ENCODE assay signal across 22 cellular contexts in genomic region chr10:70622541-70622940, GRCh38. TPM values are rescaled to one million over a fixed set of nuclear protein-coding genes. Genes with fewer than 3 reads are reported as not detected.
DNase-seq lines count a peak whose midpoint lies in the region; ATAC-seq, FAIRE-seq and TF ChIP-seq lines count a peak whose summit lies in the region.
"Had no signal": no experiment of that assay in that cellular context is flagged by ENCODE, and none has a peak within 500 bp of the region (broad histone marks: within the 10 kb centered on the region; RNA-seq: fewer than 3 reads in every experiment).

No MANE protein-coding gene starts in this region.

- H3K4me1 ChIP-seq in HUES6 (ENCODE audit: control insufficient read depth, insufficient read depth, low read length), result peaks cover 38% of the 10 kb centered on the region
- H3K4me1 ChIP-seq in H1 (replicated peaks in 1 of 4; ENCODE audit: control insufficient read depth in 3 of 4, insufficient read depth in 4 of 4, low read length in 3 of 4), result peaks cover 10 to 24% (median 15%) of the 10 kb centered on the region in 4 experiments
- peaks cover 26% of the 10 kb centered on the region for H3K4me1 ChIP-seq in iPS-20b (ENCODE audit: insufficient read depth, low read length)
- H3K4me1 ChIP-seq in right atrium auricular region, result no peaks in the 10 kb centered on the region
- H3K4me1 ChIP-seq in kidney (ENCODE audit: control insufficient read depth in 1 of 2, insufficient read depth in 1 of 2, low read depth in 1 of 2, low read length in 2 of 2), result no peaks in the 10 kb centered on the region
- H3K4me1 ChIP-seq: A549, BE2C had no signal

- no peak for DNase-seq in H1 (ENCODE audit: low read depth in 1 of 2, low spot score in 2 of 2)
- DNase-seq in right atrium auricular region (ENCODE audit: low spot score), result no peak
- no peak for DNase-seq in kidney
- DNase-seq: BE2C; CD4-positive, alpha-beta memory T cell; DMS153; DMS79 treated with DMSO at 0.1 percent for 48 hours; EL; IMR-90; KG1 had no signal

- H2BK20ac ChIP-seq in H1 (ENCODE audit: low read length), result peak overlapping the region; percentile 94

- H2BK5ac ChIP-seq in H1 (ENCODE audit: low read depth, low read length), result peak overlapping the region; percentile 98

- no peaks in the 10 kb centered on the region for H3K79me1 ChIP-seq in H1 (ENCODE audit: low read depth, low read length)

- H3K23ac ChIP-seq in H1 (ENCODE audit: insufficient read length), result no peak overlapping the region

- H2BK12ac ChIP-seq in H1 (ENCODE audit: low read depth, low read length), result peak overlapping the region; percentile 90; the same call in 1 of the 2 replicates

- H3K4me3 ChIP-seq in HUES6 (ENCODE audit: low read depth, low read length) (no peak overlapping the region), H1 (ENCODE audit: extremely low read depth in 1 of 4, insufficient read depth in 2 of 4, low read depth in 3 of 4, low read length in 4 of 4) (no peak overlapping the region), iPS-20b (ENCODE audit: low read length) (no peak overlapping the region), right atrium auricular region (no peak overlapping the region), kidney (ENCODE audit: low read length in 2 of 2) (no peak overlapping the region)
- H3K4me3 ChIP-seq: A549 had no signal

- no peaks in the 10 kb centered on the region for H3K36me3 ChIP-seq in HUES6 (ENCODE audit: control insufficient read depth, insufficient read depth, low read length)
- no peaks in the 10 kb centered on the region for H3K36me3 ChIP-seq in H1 (ENCODE audit: control insufficient read depth in 2 of 4, insufficient read depth in 4 of 4, low read length in 3 of 4)
- H3K36me3 ChIP-seq in iPS-20b (ENCODE audit: insufficient read depth, low read depth, low read length), result no peaks in the 10 kb centered on the region
- no peaks in the 10 kb centered on the region for H3K36me3 ChIP-seq in right atrium auricular region
- H3K36me3 ChIP-seq in kidney (ENCODE audit: control insufficient read depth in 1 of 2, insufficient read depth in 2 of 2, low read length in 2 of 2), result no peaks in the 10 kb centered on the region
- H3K36me3 ChIP-seq: BE2C had no signal

- peaks cover 14% of the 10 kb centered on the region for H3K9me3 ChIP-seq in HUES6 (ENCODE audit: control insufficient read depth, insufficient read depth, low read depth, low read length)
- H3K9me3 ChIP-seq in H1 (ENCODE audit: insufficient read depth in 2 of 2, low read depth in 1 of 2, low read length in 1 of 2), result peaks cover 7 to 11% of the 10 kb centered on the region in 2 experiments; a peak in 3 of 4 replicates
- H3K9me3 ChIP-seq in iPS-20b (ENCODE audit: insufficient read depth, low read depth, low read length), result peaks cover 17% of the 10 kb centered on the region
- peaks cover 0 to 13% of the 10 kb centered on the region in 2 donors for H3K9me3 ChIP-seq in right atrium auricular region
- peaks cover 0 to 11% of the 10 kb centered on the region in 2 donors for H3K9me3 ChIP-seq in kidney (ENCODE audit: control insufficient read depth in 1 of 2, low read length in 2 of 2)
- H3K9me3 ChIP-seq: BE2C had no signal

- H4K20me1 ChIP-seq in H1 (replicated peaks in 1 of 2; ENCODE audit: control insufficient read depth in 1 of 2, insufficient read depth in 2 of 2, low read length in 2 of 2), result no peaks in the 10 kb centered on the region

- H4K5ac ChIP-seq in H1 (ENCODE audit: insufficient read length, low read depth, low read length), result peak overlapping the region; percentile 58

- H3K56ac ChIP-seq in H1 (replicated peaks; ENCODE audit: insufficient read length, low read depth, low read length), result peak overlapping the region; percentile 52

- no peak for FAIRE-seq in H1 (lab: Jason Lieb, UNC)
- no peak for FAIRE-seq in kidney (lab: Jason Lieb, UNC)
- FAIRE-seq: A549, D721Med, G401.6, GM12892, H54, HTR-8/SVneo had no signal

- H2AK5ac ChIP-seq in H1 (ENCODE audit: low read depth, low read length), result peak overlapping the region; percentile 77; the same call in 1 of the 2 replicates

- H3K9ac ChIP-seq in HUES6 (ENCODE audit: low read length) (peak overlapping the region; percentile 55), H1 (replicated peaks in 1 of 4; ENCODE audit: extremely low read depth in 1 of 4, low read depth in 3 of 4, low read length in 3 of 4) (no peak overlapping the region), iPS-20b (ENCODE audit: low read depth, low read length) (peak overlapping the region; percentile 19; the same call in 1 of the 2 replicates), kidney (ENCODE audit: low read length in 2 of 2) (no peak overlapping the region)

- H3K27ac ChIP-seq in HUES6 (ENCODE audit: low read depth, low read length), result peak overlapping the region; percentile 89
- peak overlapping the region; percentile 59; the same call in 1 of the 2 replicates for H3K27ac ChIP-seq in H1 (ENCODE audit: low read depth, low read length)
- H3K27ac ChIP-seq in iPS-20b (ENCODE audit: low read length), result peak overlapping the region; percentile 53
- H3K27ac ChIP-seq in right atrium auricular region, result no peak overlapping the region
- no peak overlapping the region for H3K27ac ChIP-seq in kidney (ENCODE audit: low read depth in 2 of 2, low read length in 2 of 2)
- H3K27ac ChIP-seq: A549, C4-2B had no signal

- no peak for TF ChIP-seq EP300 in H1 (IDR thresholded peaks at IDR 0.05; ENCODE audit: borderline replicate concordance in 1 of 2, low read depth in 2 of 2, low read length in 2 of 2)

- no peak for TF ChIP-seq RAD21 in H1 (IDR thresholded peaks at IDR 0.05 in 1 of 2, conservative IDR thresholded peaks at IDR 0.05 in 1 of 2; ENCODE audit: low read depth in 2 of 2, low read length in 2 of 2)

- no peaks in the 10 kb centered on the region for H3K79me2 ChIP-seq in H1 (ENCODE audit: control insufficient read depth in 1 of 2, insufficient read depth in 2 of 2, low read length in 2 of 2)

- peak overlapping the region; percentile 99 for H3K18ac ChIP-seq in H1 (ENCODE audit: extremely low read depth, low read length)

- H2AFZ ChIP-seq in H1 (ENCODE audit: low read length), result no peak overlapping the region

- H3K4me2 ChIP-seq in H1 (ENCODE audit: insufficient read depth in 1 of 2, low read depth in 2 of 2, low read length in 2 of 2), result peak overlapping the region; percentile 4 to 20; a peak in 2 of 4 replicates
- H3K4me2 ChIP-seq: A549 had no signal

- intact Hi-C loops in kidney (cut with DNase I), result no loop called here

- CTCF ChIA-PET in H1 (lab: Charles Lee; ENCODE audit: partially characterized antibody), result interaction anchor here (0.6 to 1.7 kb wide), 4 partner anchors 47 to 280 kb away, joined by 3 to 6 read pairs (median 4); no protein-coding TSS in a partner anchor

- H2BK15ac ChIP-seq in H1 (ENCODE audit: low read length), result peak overlapping the region; percentile 83; the same call in 1 of the 2 replicates

- POLR2A ChIA-PET in H1 (lab: Charles Lee; ENCODE audit: partially characterized antibody), result interaction anchor here (1.4 to 1.6 kb wide), 2 partner anchors 10 to 137 kb away, joined by 3 to 4 read pairs; no protein-coding TSS in a partner anchor

- TF ChIP-seq POLR2A in H1 (IDR thresholded peaks at IDR 0.05; ENCODE audit: control extremely low read depth in 1 of 2, low read depth in 2 of 2, low read length in 2 of 2), result no peak

- TF ChIP-seq CTCF in H1 (IDR thresholded peaks at IDR 0.05; ENCODE audit: control extremely low read depth in 1 of 3, insufficient read depth in 1 of 3, low read depth in 1 of 3, low read length in 3 of 3) (no peak), right atrium auricular region (IDR thresholded peaks at IDR 0.05) (no peak), kidney (IDR thresholded peaks at IDR 0.05; ENCODE audit: borderline replicate concordance, extremely low read depth, insufficient read depth) (no peak)

- peak overlapping the region; percentile 86 for H3K4ac ChIP-seq in H1 (replicated peaks; ENCODE audit: insufficient read length, low read depth, low read length)

- H3K23me2 ChIP-seq in H1 (ENCODE audit: low read depth, low read length), result no peaks in the 10 kb centered on the region

- H4K91ac ChIP-seq in H1 (replicated peaks; ENCODE audit: insufficient read length, low read length), result peak overlapping the region; percentile 97

- ATAC-seq in GM21381 (IDR thresholded peaks at IDR 0.05; ENCODE audit: unreplicated experiment), result no peak
- no peak for ATAC-seq in GM21717 (IDR thresholded peaks at IDR 0.05; ENCODE audit: unreplicated experiment)
- ATAC-seq: A549 had no signal

- H3K27me3 ChIP-seq in HUES6 (ENCODE audit: control insufficient read depth, insufficient read depth, low read length) (no peaks in the 10 kb centered on the region), H1 (replicated peaks in 1 of 4; ENCODE audit: control insufficient read depth in 3 of 4, extremely low read depth in 1 of 4, insufficient read depth in 3 of 4, low read length in 3 of 4) (no peaks in the 10 kb centered on the region), iPS-20b (ENCODE audit: insufficient read depth, low read length) (no peaks in the 10 kb centered on the region), right atrium auricular region (no peaks in the 10 kb centered on the region)
- H3K27me3 ChIP-seq: BE2C had no signal

- WGBS in H1 (ENCODE audit: extremely low coverage in 1 of 2, insufficient coverage in 1 of 2, insufficient read length in 1 of 2, insufficient replicate concordance in 2 of 2, low coverage in 1 of 2, low lambda C conversion rate in 2 of 2, missing lambda C conversion rate in 1 of 2), 2 experiments, result 80% methylated on average over 3 of the region's 3 CpGs; no CpG with 5 or more reads in 1 of the 2 experiments

- peak overlapping the region; percentile 39; the same call in 1 of the 2 replicates for H4K8ac ChIP-seq in H1 (ENCODE audit: extremely low read depth, insufficient read depth, low read length)

- H2BK120ac ChIP-seq in H1 (replicated peaks; ENCODE audit: low read depth, low read length), result peak overlapping the region; percentile 90

- no peak overlapping the region for H3K14ac ChIP-seq in H1 (ENCODE audit: insufficient read length)

RNA-seq across cellular contexts. Expression of gene PRF1, which starts 20.0 kb away (rescaled TPM):
- not detected in 2 replicates for total RNA-seq in H1 (2021; fragmentation: NEBNext Ultra II Directional; extraction: Animal tissue kit (Norgen Biotek cat#: 25700))
- 0.06 and 0.15 TPM in 2 replicates for polyA plus RNA-seq in H1 (2011; rRNA removed)
- not detected for polyA plus RNA-seq in H1 (2011; cell fraction: cytosol; rRNA removed)
- polyA plus RNA-seq in H1 (2011; cell fraction: nucleus; rRNA removed), result 0.06 TPM
- not detected in 4 replicates for polyA plus RNA-seq in H1 (2012, experiment 1 of 2)
- polyA plus RNA-seq in H1 (2012, experiment 2 of 2), result not detected
- 0.06 TPM for polyA plus RNA-seq in H1 (2013, experiment 1 of 2)
- 0.09 TPM for polyA plus RNA-seq in H1 (2013, experiment 2 of 2)
- polyA minus RNA-seq in H1 (2011; rRNA and poly(A)+ RNA removed), result 0.07 TPM in 1 of 2 replicates, not detected in the other
- polyA minus RNA-seq in H1 (2011; cell fraction: cytosol; rRNA and poly(A)+ RNA removed), result not detected
- polyA minus RNA-seq in H1 (2011; cell fraction: nucleus; rRNA and poly(A)+ RNA removed), result not detected
- 1 to 10 TPM; 1.1 to 1.4 TPM for total RNA-seq in right atrium auricular region
- total RNA-seq in kidney, result 8.8 TPM
- 1.4 TPM for polyA plus RNA-seq in kidney (ENCODE audit: insufficient read depth, low read depth, low replicate concordance)
- total RNA-seq: IMR-90 had no signal
- polyA plus RNA-seq: A549, AG04450, IMR-90 had no signal

RNA-seq across cellular contexts. Expression of gene ADAMTS14, which starts 49.8 kb away (rescaled TPM):
- total RNA-seq in H1 (2021; fragmentation: NEBNext Ultra II Directional; extraction: Animal tissue kit (Norgen Biotek cat#: 25700)), result 2.3 TPM in 2 replicates
- 2.0 and 3.2 TPM in 2 replicates for polyA plus RNA-seq in H1 (2011; rRNA removed)
- 2.9 TPM for polyA plus RNA-seq in H1 (2011; cell fraction: cytosol; rRNA removed)
- 14.8 TPM for polyA plus RNA-seq in H1 (2011; cell fraction: nucleus; rRNA removed)
- 1.5 to 2.4 TPM (median 2.2 TPM) in 4 replicates for polyA plus RNA-seq in H1 (2012, experiment 1 of 2)
- 0.80 TPM for polyA plus RNA-seq in H1 (2012, experiment 2 of 2)
- polyA plus RNA-seq in H1 (2013, experiment 1 of 2), result 1.9 TPM
- 1.6 TPM for polyA plus RNA-seq in H1 (2013, experiment 2 of 2)
- polyA minus RNA-seq in H1 (2011; rRNA and poly(A)+ RNA removed), result 1.1 TPM in 2 replicates
- 1.7 TPM for polyA minus RNA-seq in H1 (2011; cell fraction: cytosol; rRNA and poly(A)+ RNA removed)
- 3.4 TPM for polyA minus RNA-seq in H1 (2011; cell fraction: nucleus; rRNA and poly(A)+ RNA removed)
- total RNA-seq in right atrium auricular region, result not detected
- 0.47 TPM for total RNA-seq in kidney
- not detected for polyA plus RNA-seq in kidney (ENCODE audit: insufficient read depth, low read depth, low replicate concordance)
- total RNA-seq: CD4-positive, alpha-beta memory T cell had no signal
- polyA plus RNA-seq: CD4-positive, alpha-beta memory T cell had no signal

Comparison
In these comparisons a context has a peak if more than half of its experiments do, and no peak if none do; other contexts are left out.
1. H3K27ac ChIP-seq: peak in HUES6 (single experiment), H1 (single experiment) and iPS-20b (single experiment); none in right atrium auricular region (0 of 2) and kidney (0 of 2).
2. H3K9ac ChIP-seq: peak in HUES6 (single experiment) and iPS-20b (single experiment); none in H1 (0 of 4) and kidney (0 of 2).